10 cellular contexts compared by ENCODE assay signal in genomic region chr4:7861440-7861881, GRCh38.
DNase-seq lines count a peak whose midpoint lies in the region; ATAC-seq and TF ChIP-seq lines count a peak whose summit lies in the region.
"Had no signal": no experiment of that assay in that cellular context is flagged by ENCODE, and none has a peak within 500 bp of the region (broad histone marks: within the 10 kb centered on the region; RNA-seq: fewer than 3 reads in every experiment).

No MANE protein-coding gene starts in this region.

- peak overlapping the region; percentile 9; the same call in 1 of the 2 replicates for H3K4me3 ChIP-seq in SJSA1
- no peak overlapping the region for H3K4me3 ChIP-seq in fibroblast of villous mesenchyme (ENCODE audit: low read depth, low read length)
- H3K4me3 ChIP-seq in BE2C (ENCODE audit: low read depth, low read length), result no peak overlapping the region

- DNase-seq in SJSA1 (ENCODE audit: low read depth in 1 of 2, low spot score in 2 of 2) (peak; percentile 96 to 99), fibroblast of villous mesenchyme (ENCODE audit: low read depth) (peak; percentile 83), non-pigmented ciliary epithelial cell (ENCODE audit: low read depth) (peak; percentile 90), UCSD-AML1 (lab: John Stamatoyannopoulos, UW; ENCODE audit: unreplicated experiment) (no peak), BE2C (no peak)
- DNase-seq: activated naive CD8-positive, alpha-beta T cell treated with anti-CD3 and anti-CD28 coated beads, Interleukin-2, amount 10 ng/mL, durations not matched to agents 7 days and 5 days; T-helper 9 cell had no signal

- TF ChIP-seq CTCF in fibroblast of villous mesenchyme (IDR thresholded peaks at IDR 0.05; ENCODE audit: insufficient read depth, low read depth, low read length) (no peak), BE2C (IDR thresholded peaks at IDR 0.05; ENCODE audit: low read depth, low read length) (no peak)

- H3K9me3 ChIP-seq in ES-I3 (ENCODE audit: control insufficient read depth, insufficient read depth, low read length), result no peaks in the 10 kb centered on the region
- H3K9me3 ChIP-seq in SJSA1 (replicated peaks), result no peaks in the 10 kb centered on the region
- H3K9me3 ChIP-seq in BE2C, result no peaks in the 10 kb centered on the region

- H3K4me1 ChIP-seq in ES-I3 (ENCODE audit: insufficient read depth, low read length) (peaks cover 31% of the 10 kb centered on the region), SJSA1 (replicated peaks) (peaks cover 63% of the 10 kb centered on the region), BE2C (peaks cover 3% of the 10 kb centered on the region; the same call in 1 of the 2 replicates)

- H3K36me3 ChIP-seq in ES-I3 (ENCODE audit: insufficient read depth, low read length) (peaks cover 4% of the 10 kb centered on the region; the same call in 1 of the 2 replicates), SJSA1 (peaks cover 20% of the 10 kb centered on the region), BE2C (peaks cover 70% of the 10 kb centered on the region)

- H3K27ac ChIP-seq in SJSA1, result peak overlapping the region; percentile 97

- ATAC-seq in HG02642 (IDR thresholded peaks at IDR 0.05; ENCODE audit: poor library complexity, unreplicated experiment), result no peak
- no peak for ATAC-seq in HG02571 (IDR thresholded peaks at IDR 0.05; ENCODE audit: unreplicated experiment)

- peak overlapping the region; percentile 19; the same call in 1 of the 2 replicates for H3K9ac ChIP-seq in ES-I3 (ENCODE audit: low read depth, low read length)

- H3K27me3 ChIP-seq in SJSA1 (replicated peaks), result no peaks in the 10 kb centered on the region
- H3K27me3 ChIP-seq in BE2C, result no peaks in the 10 kb centered on the region

Comparison
In these comparisons a context has a peak if more than half of its experiments do, and no peak if none do; other contexts are left out.
1. DNase-seq: peak in SJSA1 (2 of 2), fibroblast of villous mesenchyme (single experiment) and non-pigmented ciliary epithelial cell (single experiment); none in UCSD-AML1 (single experiment) and BE2C (single experiment).